In the genomic region with DNA sequence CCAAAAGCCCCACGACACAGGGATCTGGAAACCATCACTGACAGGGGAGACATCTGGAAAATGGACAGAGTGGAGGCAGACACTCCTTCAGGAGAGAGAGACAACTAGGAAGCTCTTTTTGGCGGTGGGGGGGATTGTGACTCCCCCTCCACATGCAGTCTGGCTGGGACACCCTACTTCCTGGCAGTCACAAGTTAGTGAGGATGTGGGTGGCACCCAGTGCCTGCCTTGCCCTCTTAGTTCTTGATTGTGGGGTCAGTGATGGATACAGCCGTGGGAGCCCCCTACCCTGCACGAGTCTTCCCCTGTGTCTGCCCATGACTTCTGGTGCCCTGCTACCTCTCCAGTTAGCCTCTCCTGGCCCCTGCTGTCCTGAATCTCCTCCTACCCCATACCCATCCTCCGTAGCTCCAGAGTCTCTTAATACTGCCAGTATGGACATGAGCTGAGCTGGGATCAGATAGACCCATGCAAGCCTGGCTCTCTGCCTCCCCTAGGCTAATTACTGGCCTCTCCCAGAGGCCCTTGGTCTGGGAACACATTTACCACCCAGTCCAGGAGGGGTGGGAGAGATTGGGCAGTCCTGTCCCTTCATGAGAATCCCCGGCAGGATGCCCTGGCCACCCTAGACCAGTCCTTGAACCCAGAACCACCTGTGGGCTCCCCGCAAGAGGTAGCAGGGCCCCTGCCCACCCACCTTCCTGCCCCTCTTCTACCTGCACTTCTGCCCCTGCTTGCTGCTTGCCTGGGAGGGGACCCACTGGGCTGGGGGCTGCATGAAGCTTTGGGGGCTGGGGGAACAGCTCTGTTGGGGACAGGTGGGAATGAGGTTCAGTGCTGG, we compare ENCODE assay signal across 17 cellular contexts. TPM values are rescaled to one million over a fixed set of nuclear protein-coding genes. Genes with fewer than 3 reads are reported as not detected.
DNase-seq lines count a peak whose midpoint lies in the region; ATAC-seq and TF ChIP-seq lines count a peak whose summit lies in the region.
"Had no signal": no experiment of that assay in that cellular context is flagged by ENCODE, and none has a peak within 500 bp of the region (broad histone marks: within the 10 kb centered on the region; RNA-seq: fewer than 3 reads in every experiment).

No MANE protein-coding gene starts in this region.

- peaks cover 5% of the 10 kb centered on the region for H3K4me1 Mint-ChIP-seq in type B pancreatic cell (ENCODE audit: unreplicated experiment)
- H3K4me1 Mint-ChIP-seq: activated naive CD4-positive, alpha-beta T cell treated with anti-CD3 and anti-CD28 coated beads, Interleukin-2, amount 50 U/mL, for 24 hours had no signal

- H3K27ac Mint-ChIP-seq in type B pancreatic cell, result peak overlapping the region; percentile 31
- H3K27ac Mint-ChIP-seq: activated T-cell treated with anti-CD3 and anti-CD28 coated beads, Interleukin-2, amount 50 U/mL, for 72 hours; stimulated activated effector memory CD8-positive, alpha-beta T cell treated with anti-CD3 and anti-CD28 coated beads, Interleukin-12 subunit alpha, Interleukin-12 subunit beta, amount 100 ng/mL, for 72 hours had no signal

- H3K9me3 ChIP-seq in heart left ventricle (peaks cover 0 to 18% (median 0%) of the 10 kb centered on the region in 12 donors), left ventricle myocardium inferior (replicated peaks) (peaks cover 17% of the 10 kb centered on the region), right lobe of liver (no peaks in the 10 kb centered on the region)
- H3K9me3 ChIP-seq: neutrophil had no signal

- peaks cover 6% of the 10 kb centered on the region for H3K9me3 Mint-ChIP-seq in type B pancreatic cell
- H3K9me3 Mint-ChIP-seq: activated naive CD4-positive, alpha-beta T cell treated with anti-CD3 and anti-CD28 coated beads, Interleukin-2, amount 50 U/mL, for 24 hours had no signal

- no peak overlapping the region for H3K27ac ChIP-seq in heart left ventricle
- no peak overlapping the region for H3K27ac ChIP-seq in left ventricle myocardium inferior (replicated peaks)
- no peak overlapping the region for H3K27ac ChIP-seq in right lobe of liver
- H3K27ac ChIP-seq: BLaER1 treated with 17β-estradiol and CSF1 and Interleukin-3, amounts not matched to agents 10 nM and 100 nM; esophagus squamous epithelium; neutrophil had no signal

- DNase-seq in heart left ventricle (no peak), left ventricle myocardium inferior (no peak), right lobe of liver (no peak), type B pancreatic cell (ENCODE audit: extremely low spot score, unreplicated experiment) (no peak), Kasumi-1 (lab: John Stamatoyannopoulos, UW) (no peak)
- DNase-seq in NK-92 treated with Interleukin-12 subunit alpha and Interleukin-12 subunit beta, amount 100 ng/mL, for 24 hours (lab: John Stamatoyannopoulos, UW), result no peak
- DNase-seq in stimulated activated CD4-positive, alpha-beta T cell treated with anti-CD3 and anti-CD28 coated beads, Interleukin-4, amount 100 ng/mL, for 4 hours, result no peak
- DNase-seq: NCI-H1048, NCI-H2029 treated with DMSO at 0.1 percent for 48 hours had no signal

- H3K27me3 Mint-ChIP-seq in type B pancreatic cell, result no peaks in the 10 kb centered on the region

- no peaks in the 10 kb centered on the region for H3K36me3 ChIP-seq in heart left ventricle
- no peaks in the 10 kb centered on the region for H3K36me3 ChIP-seq in left ventricle myocardium inferior
- no peaks in the 10 kb centered on the region for H3K36me3 ChIP-seq in right lobe of liver
- H3K36me3 ChIP-seq: BLaER1 treated with 17β-estradiol and CSF1 and Interleukin-3, amounts not matched to agents 10 nM and 100 nM; esophagus squamous epithelium; neutrophil had no signal

- peaks cover 12% of the 10 kb centered on the region for H3K36me3 Mint-ChIP-seq in type B pancreatic cell
- H3K36me3 Mint-ChIP-seq: stimulated activated effector memory CD8-positive, alpha-beta T cell treated with anti-CD3 and anti-CD28 coated beads, Interleukin-12 subunit alpha, Interleukin-12 subunit beta, amount 100 ng/mL, for 72 hours had no signal

- TF ChIP-seq POLR2A in heart left ventricle (IDR thresholded peaks at IDR 0.05), result no peak
- TF ChIP-seq POLR2A in right lobe of liver (IDR thresholded peaks at IDR 0.05), result no peak

- WGBS in heart left ventricle, 4 donors, result 66 to 79% (median 76%) methylated on average over 7 of the region's 7 CpGs
- 40% methylated on average over 4 of the region's 7 CpGs for WGBS in right lobe of liver (ENCODE audit: insufficient coverage, low coverage, low lambda C conversion rate, missing lambda C conversion rate)

- H3K4me3 ChIP-seq in heart left ventricle (no peak overlapping the region), left ventricle myocardium inferior (no peak overlapping the region), right lobe of liver (no peak overlapping the region)
- H3K4me3 ChIP-seq: BLaER1 treated with 17β-estradiol and CSF1 and Interleukin-3, amounts not matched to agents 10 nM and 100 nM; esophagus squamous epithelium had no signal

- H3K4me1 ChIP-seq in heart left ventricle, result no peaks in the 10 kb centered on the region
- no peaks in the 10 kb centered on the region for H3K4me1 ChIP-seq in left ventricle myocardium inferior
- H3K4me1 ChIP-seq in right lobe of liver, result peaks cover 0 to 3% (median 0%) of the 10 kb centered on the region in 4 donors

- H3K4me3 Mint-ChIP-seq in type B pancreatic cell, result no peak overlapping the region
- H3K4me3 Mint-ChIP-seq: activated naive CD4-positive, alpha-beta T cell treated with anti-CD3 and anti-CD28 coated beads, Interleukin-2, amount 50 U/mL, for 24 hours; activated T-cell treated with anti-CD3 and anti-CD28 coated beads, Interleukin-2, amount 50 U/mL, for 72 hours; stimulated activated effector memory CD8-positive, alpha-beta T cell treated with anti-CD3 and anti-CD28 coated beads, Interleukin-12 subunit alpha, Interleukin-12 subunit beta, amount 100 ng/mL, for 72 hours had no signal

- H3K27me3 ChIP-seq in heart left ventricle (no peaks in the 10 kb centered on the region), left ventricle myocardium inferior (ENCODE audit: low read depth) (no peaks in the 10 kb centered on the region), right lobe of liver (no peaks in the 10 kb centered on the region)
- H3K27me3 ChIP-seq: esophagus squamous epithelium, neutrophil had no signal

- intact Hi-C loops in heart left ventricle (cut with DNase I) (loop anchor here (2.0 to 10.0 kb wide), 13 partner anchors 38 to 643 kb away; partner anchors contain the start of genes KREMEN1 (in 2 of the 10) and EMID1 (in 1 of the 10)), left ventricle myocardium inferior (cut with micrococcal nuclease) (loop anchor here (5.0 to 10.0 kb wide), 2 partner anchors 93 to 390 kb away; no protein-coding TSS in a partner anchor), right lobe of liver (cut with DNase I) (loop anchor here in 1 of 2 donors (5.0 kb wide), 1 partner anchor 38 kb away; the partner anchor contains the start of gene EMID1)

- peak in 3 of 4 donors; percentile 10 to 31 (median 25) for ATAC-seq in heart left ventricle
- peak; percentile 15; the same call in 2 of the 3 replicates for ATAC-seq in SK-N-SH treated with all-trans-retinoic acid at 6 μM for 48 hours
- ATAC-seq in right lobe of liver, result peak; percentile 8 to 14 (median 11)

- no peak for TF ChIP-seq CTCF in heart left ventricle (IDR thresholded peaks at IDR 0.05)
- TF ChIP-seq CTCF in left ventricle myocardium inferior (IDR thresholded peaks at IDR 0.05; ENCODE audit: borderline replicate concordance), result no peak
- TF ChIP-seq CTCF in right lobe of liver (IDR thresholded peaks at IDR 0.05), result no peak
- no peak for TF ChIP-seq CTCF in type B pancreatic cell (conservative IDR thresholded peaks at IDR 0.05)

TF ChIP-seq in SK-N-SH treated with all-trans-retinoic acid at 6 μM for 48 hours, 23 proteins besides CTCF, POLR2A, EP300 and RAD21 (continues in another document):
- no peak for TF ChIP-seq PPARA (CRISPR knock-in tag; IDR thresholded peaks at IDR 0.05; ENCODE audit: borderline replicate concordance)
- no peak for TF ChIP-seq TOX (CRISPR knock-in tag; IDR thresholded peaks at IDR 0.05; ENCODE audit: borderline replicate concordance)
- TF ChIP-seq OSR1 (CRISPR knock-in tag; IDR thresholded peaks at IDR 0.05), result no peak
- no peak for TF ChIP-seq ZNF565 (CRISPR knock-in tag; conservative IDR thresholded peaks at IDR 0.05; ENCODE audit: low read depth)
- no peak for TF ChIP-seq ESRRG (CRISPR knock-in tag; IDR thresholded peaks at IDR 0.05)
- no peak for TF ChIP-seq ZNF8 (CRISPR knock-in tag; IDR thresholded peaks at IDR 0.05)
- no peak for TF ChIP-seq POU6F1 (CRISPR knock-in tag; IDR thresholded peaks at IDR 0.05; ENCODE audit: borderline replicate concordance, low read depth)

RNA-seq across cellular contexts. Expression of gene RHBDD3, which starts 22.8 kb away (rescaled TPM):
- total RNA-seq in heart left ventricle (10 to 100 TPM; 10.9 to 29.5 (median 12.6) TPM), left ventricle myocardium inferior (15.0 TPM), right lobe of liver (10 to 100 TPM in 5 of 6 experiments, 1 to 10 TPM in 1; 9.7 to 35.3 (median 14.7) TPM), type B pancreatic cell (ENCODE audit: low replicate concordance) (33.9 and 59.2 TPM in 2 replicates)
- polyA plus RNA-seq in heart left ventricle, result 10 to 100 TPM; 17.2 to 18.8 TPM

RNA-seq across cellular contexts. Expression of gene EWSR1, which starts 23.1 kb away (rescaled TPM):
- 100 to 1,000 TPM; 103 to 202 (median 138) TPM for total RNA-seq in heart left ventricle
- 100 to 1,000 TPM in 1 of 2 donors, 10 to 100 TPM in 1; 94.3 to 138 TPM for polyA plus RNA-seq in heart left ventricle
- 122 TPM for total RNA-seq in left ventricle myocardium inferior
- total RNA-seq in right lobe of liver, result 100 to 1,000 TPM in 3 of 6 experiments, 10 to 100 TPM in 3; 75.0 to 112 (median 98.2) TPM
- total RNA-seq in type B pancreatic cell (ENCODE audit: low replicate concordance), result 244 and 347 TPM in 2 replicates

RNA-seq across cellular contexts. Expression of gene EMID1, which starts 39.3 kb away (rescaled TPM):
- total RNA-seq in heart left ventricle (1 to 10 TPM in 2 of 9 donors, under 1 TPM in 6, not detected in 1; 0.16 to 1.5 (median 0.32) TPM), left ventricle myocardium inferior (0.74 TPM), right lobe of liver (1 to 10 TPM; 1.1 to 2.7 (median 1.5) TPM), type B pancreatic cell (ENCODE audit: low replicate concordance) (4.2 and 11.4 TPM in 2 replicates)
- polyA plus RNA-seq in heart left ventricle, result under 1 TPM in 1 of 2 donors, not detected in 1; 0.43 TPM
- total RNA-seq: RPMI7951 had no signal
